8 cellular contexts compared by ENCODE assay signal in genomic region chr5:431001-431710, GRCh38. TPM values are rescaled to one million over a fixed set of nuclear protein-coding genes. Genes with fewer than 3 reads are reported as not detected.
DNase-seq lines count a peak whose midpoint lies in the region; ATAC-seq, FAIRE-seq and TF ChIP-seq lines count a peak whose summit lies in the region.

No MANE protein-coding gene starts in this region.

- H3K36me3 ChIP-seq in Peyer's patch (no peaks in the 10 kb centered on the region), kidney (ENCODE audit: control insufficient read depth in 1 of 2, insufficient read depth in 2 of 2, low read length in 2 of 2) (no peaks in the 10 kb centered on the region)

- no peak overlapping the region for H3K4me3 Mint-ChIP-seq in stimulated activated memory B cell treated with anti-CD40 and anti-IgM and Interleukin-4, amounts not matched to agents 10 μg/mL and 1 μg/mL and 100 μg/mL, for 72 hours

- H3K27me3 ChIP-seq in Peyer's patch = no peaks in the 10 kb centered on the region

- TF ChIP-seq CTCF in Peyer's patch (IDR thresholded peaks at IDR 0.05) (peak; percentile 55 to 71 (median 60)), astrocyte of the cerebellum (IDR thresholded peaks at IDR 0.05; ENCODE audit: low read depth, low read length, missing control alignments) (peak; percentile 88), kidney (IDR thresholded peaks at IDR 0.05; ENCODE audit: borderline replicate concordance, extremely low read depth, insufficient read depth) (peak; percentile 42)

- H3K4me1 Mint-ChIP-seq in stimulated activated memory B cell treated with anti-CD40 and anti-IgM and Interleukin-4, amounts not matched to agents 10 μg/mL and 1 μg/mL and 100 μg/mL, for 72 hours = peaks cover 23% of the 10 kb centered on the region

- no peak overlapping the region for H3K9ac ChIP-seq in kidney (ENCODE audit: low read length in 2 of 2)

- intact Hi-C loops in kidney (cut with DNase I) = no loop called here

- in situ Hi-C loops in astrocyte of the cerebellum (cut with HindIII; ENCODE audit: low sequenced_read_pairs) = no loop called here

- ATAC-seq in GM18517 (IDR thresholded peaks at IDR 0.05; ENCODE audit: unreplicated experiment) = peak; percentile 69
- peak; percentile 70 for ATAC-seq in HG03342 (IDR thresholded peaks at IDR 0.05; ENCODE audit: unreplicated experiment)
- peak; percentile 82 for ATAC-seq in stimulated activated memory B cell treated with anti-CD40 and anti-IgM and Interleukin-4, amounts not matched to agents 10 μg/mL and 1 μg/mL and 100 μg/mL, for 72 hours

- no peak overlapping the region for H3K4me3 ChIP-seq in Peyer's patch
- no peak overlapping the region for H3K4me3 ChIP-seq in astrocyte of the cerebellum (ENCODE audit: low read depth, low read length)
- H3K4me3 ChIP-seq in kidney (ENCODE audit: low read length in 2 of 2) = no peak overlapping the region

- H3K27ac ChIP-seq in Peyer's patch (no peak overlapping the region), kidney (ENCODE audit: low read depth in 2 of 2, low read length in 2 of 2) (no peak overlapping the region)

- H3K4me1 ChIP-seq in Peyer's patch (peaks cover 0 to 10% (median 0%) of the 10 kb centered on the region in 4 donors), kidney (ENCODE audit: control insufficient read depth in 1 of 2, insufficient read depth in 1 of 2, low read depth in 1 of 2, low read length in 2 of 2) (no peaks in the 10 kb centered on the region)

- peaks cover 88% of the 10 kb centered on the region for H3K36me3 Mint-ChIP-seq in stimulated activated memory B cell treated with anti-CD40 and anti-IgM and Interleukin-4, amounts not matched to agents 10 μg/mL and 1 μg/mL and 100 μg/mL, for 72 hours

- peaks cover 8% of the 10 kb centered on the region for H3K9me3 Mint-ChIP-seq in stimulated activated memory B cell treated with anti-CD40 and anti-IgM and Interleukin-4, amounts not matched to agents 10 μg/mL and 1 μg/mL and 100 μg/mL, for 72 hours

- DNase-seq in AG20443 (ENCODE audit: low spot score) = peak; percentile 70
- DNase-seq in Peyer's patch = peak; percentile 48 to 77 (median 61)
- no peak for DNase-seq in astrocyte of the cerebellum (ENCODE audit: low read depth)
- peak; percentile 74 for DNase-seq in kidney
- DNase-seq in cerebellar nuclear complex (lab: John Stamatoyannopoulos, UW) = no peak

- no peak for FAIRE-seq in kidney (lab: Jason Lieb, UNC)

- H3K9me3 ChIP-seq in Peyer's patch (no peaks in the 10 kb centered on the region), kidney (ENCODE audit: control insufficient read depth in 1 of 2, low read length in 2 of 2) (no peaks in the 10 kb centered on the region)

- no peak for TF ChIP-seq POLR2A in Peyer's patch (IDR thresholded peaks at IDR 0.05)

- peaks cover 79% of the 10 kb centered on the region for H3K27me3 Mint-ChIP-seq in stimulated activated memory B cell treated with anti-CD40 and anti-IgM and Interleukin-4, amounts not matched to agents 10 μg/mL and 1 μg/mL and 100 μg/mL, for 72 hours

- H3K27ac Mint-ChIP-seq in stimulated activated memory B cell treated with anti-CD40 and anti-IgM and Interleukin-4, amounts not matched to agents 10 μg/mL and 1 μg/mL and 100 μg/mL, for 72 hours = peak overlapping the region; percentile 73

RNA-seq across cellular contexts. Expression of gene EXOC3, which starts 11.8 kb away (rescaled TPM):
- total RNA-seq in Peyer's patch = 100 to 1,000 TPM in 3 of 4 donors, 10 to 100 TPM in 1; 74.3 to 201 (median 141) TPM
- total RNA-seq in kidney = 71.5 TPM
- polyA plus RNA-seq in kidney (ENCODE audit: insufficient read depth, low read depth, low replicate concordance) = 40.5 TPM

Comparison
In these comparisons a context has a peak if more than half of its experiments do, and no peak if none do; other contexts are left out.
1. DNase-seq: peak in AG20443 (single experiment), Peyer's patch (3 of 3) and kidney (single experiment); none in astrocyte of the cerebellum (single experiment) and cerebellar nuclear complex (0 of 2).
2. Peak in every context shown above with its lines, with median percentiles within 50 percentile points of each other: ATAC-seq and CTCF ChIP-seq.